1 cellular context compared by ENCODE assay signal in genomic region chr1:196594700-196595099, GRCh38.
TF ChIP-seq lines count a peak whose summit lies in the region.

No MANE protein-coding gene starts in this region.

TF ChIP-seq in SK-N-SH, 30 proteins besides CTCF, POLR2A, EP300 and RAD21 (continued from another document):
- no peak for TF ChIP-seq PBX3 (IDR thresholded peaks at IDR 0.05)
- TF ChIP-seq RCOR1 (IDR thresholded peaks at IDR 0.05; ENCODE audit: low read length): no peak
- no peak for TF ChIP-seq FOSL2 (IDR thresholded peaks at IDR 0.05; ENCODE audit: borderline replicate concordance, low read depth)
- no peak for TF ChIP-seq FOXJ3 (CRISPR knock-in tag; IDR thresholded peaks at IDR 0.05)
- TF ChIP-seq, protein P1, sequence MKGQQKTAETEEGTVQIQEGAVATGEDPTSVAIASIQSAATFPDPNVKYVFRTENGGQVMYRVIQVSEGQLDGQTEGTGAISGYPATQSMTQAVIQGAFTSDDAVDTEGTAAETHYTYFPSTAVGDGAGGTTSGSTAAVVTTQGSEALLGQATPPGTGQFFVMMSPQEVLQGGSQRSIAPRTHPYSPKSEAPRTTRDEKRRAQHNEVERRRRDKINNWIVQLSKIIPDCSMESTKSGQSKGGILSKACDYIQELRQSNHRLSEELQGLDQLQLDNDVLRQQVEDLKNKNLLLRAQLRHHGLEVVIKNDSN (IDR thresholded peaks at IDR 0.05; ENCODE audit: borderline replicate concordance, low read depth): no peak
- TF ChIP-seq YY1 (IDR thresholded peaks at IDR 0.05; ENCODE audit: low read depth): no peak
- no peak for TF ChIP-seq CHD2 (IDR thresholded peaks at IDR 0.05; ENCODE audit: low read length, partially characterized antibody)
- no peak for TF ChIP-seq ZBTB33 (IDR thresholded peaks at IDR 0.05; ENCODE audit: borderline replicate concordance, low read depth)
- no peak for TF ChIP-seq GATA2 (CRISPR knock-in tag; IDR thresholded peaks at IDR 0.05)
